Comparison of ENCODE assay signal across 8 cellular contexts in genomic region chr1:87826639-87827345, GRCh38.
DNase-seq lines count a peak whose midpoint lies in the region; ATAC-seq, FAIRE-seq and TF ChIP-seq lines count a peak whose summit lies in the region.

No MANE protein-coding gene starts in this region.

- no peak for TF ChIP-seq CTCF in stomach (IDR thresholded peaks at IDR 0.05)

- no peaks in the 10 kb centered on the region for H3K9me3 ChIP-seq in stomach

- no peak for TF ChIP-seq POLR2A in stomach (IDR thresholded peaks at IDR 0.05)

- H3K4me3 ChIP-seq in stomach, result peak overlapping the region in 2 of 4 donors; percentile 12 to 13

- no peaks in the 10 kb centered on the region for H3K36me3 ChIP-seq in stomach

- no peak overlapping the region for H3K27ac ChIP-seq in stomach

- peaks cover 0 to 11% (median 4%) of the 10 kb centered on the region in 4 donors for H3K4me1 ChIP-seq in stomach

- 40 to 56% (median 50%) methylated on average over 7 of the region's 7 CpGs for WGBS in stomach, 5 donors

- no peaks in the 10 kb centered on the region for H3K27me3 ChIP-seq in stomach

- FAIRE-seq in GM19239 (lab: Jason Lieb, UNC), result peak; percentile 87

- peak; percentile 29 for DNase-seq in GM19239 (ENCODE audit: insufficient read length, low spot score)
- DNase-seq in RKO (ENCODE audit: low spot score), result peak; percentile 7
- DNase-seq in foreskin melanocyte, result peak; percentile 8
- DNase-seq in stimulated activated naive CD8-positive, alpha-beta T cell treated with anti-CD3 and anti-CD28 coated beads, Interleukin-15, Interleukin-2, amounts not matched to agents 100 U/mL and 50 U/mL, for 24 hours, result no peak
- no peak for DNase-seq in activated CD4-positive, alpha-beta T cell treated with anti-CD3 and anti-CD28 coated beads, Interleukin-2, amount 50 U/mL, for 4 hours
- DNase-seq in stomach, result no peak
- no peak for DNase-seq in stimulated activated CD4-positive, alpha-beta T cell treated with anti-CD3 and anti-CD28 coated beads, Interleukin-1b, Interleukin-23, amount 100 ng/mL, for 48 hours

- ATAC-seq in HG03039 (IDR thresholded peaks at IDR 0.05; ENCODE audit: unreplicated experiment), result peak; percentile 94
- peak; percentile 40 for ATAC-seq in stimulated activated naive CD8-positive, alpha-beta T cell treated with anti-CD3 and anti-CD28 coated beads, Interleukin-15, Interleukin-2, amounts not matched to agents 100 U/mL and 50 U/mL, for 24 hours

- no peak for TF ChIP-seq EP300 in stomach (IDR thresholded peaks at IDR 0.05)

- intact Hi-C loops in stomach (cut with DNase I; ENCODE audit: low total_unique reads), result no loop called here

Comparison
In these comparisons a context has a peak if more than half of its experiments do, and no peak if none do; other contexts are left out.
1. DNase-seq: peak in GM19239 (single experiment), RKO (single experiment) and foreskin melanocyte (single experiment); none in stimulated activated naive CD8-positive, alpha-beta T cell treated with anti-CD3 and anti-CD28 coated beads, Interleukin-15, Interleukin-2, amounts not matched to agents 100 U/mL and 50 U/mL, for 24 hours (single experiment), activated CD4-positive, alpha-beta T cell treated with anti-CD3 and anti-CD28 coated beads, Interleukin-2, amount 50 U/mL, for 4 hours (0 of 2), stomach (single experiment) and stimulated activated CD4-positive, alpha-beta T cell treated with anti-CD3 and anti-CD28 coated beads, Interleukin-1b, Interleukin-23, amount 100 ng/mL, for 48 hours (single experiment).